In the genomic region with DNA sequence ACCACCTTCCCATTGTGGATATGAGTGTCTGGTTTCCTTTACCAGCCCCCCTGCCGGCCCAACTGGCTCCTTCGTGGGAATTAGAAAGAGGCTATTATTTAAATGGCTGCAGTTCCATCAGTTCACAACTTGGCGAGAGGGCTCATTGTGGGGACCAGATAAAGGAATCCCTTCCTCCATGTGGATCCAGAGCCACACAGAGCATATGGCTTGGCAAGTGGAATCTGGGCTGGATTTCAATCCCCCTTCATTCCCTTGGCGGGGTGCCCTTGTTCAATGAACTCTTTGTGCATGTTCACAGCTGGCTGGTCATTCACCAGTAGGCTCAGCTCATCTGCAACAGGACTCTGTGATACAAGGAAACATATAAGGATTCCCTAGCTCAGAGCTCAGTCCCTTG, we compare ENCODE assay signal across 20 cellular contexts.
DNase-seq lines count a peak whose midpoint lies in the region; ATAC-seq and FAIRE-seq lines count a peak whose summit lies in the region.
"Had no signal": no experiment of that assay in that cellular context is flagged by ENCODE, and none has a peak within 500 bp of the region (broad histone marks: within the 10 kb centered on the region; RNA-seq: fewer than 3 reads in every experiment).

No MANE protein-coding gene starts in this region.

- WGBS in small intestine, 3 donors = 53 to 56% (median 54%) methylated on average over 4 of the region's 4 CpGs

- no peaks in the 10 kb centered on the region for H3K36me3 ChIP-seq in small intestine (ENCODE audit: control insufficient read depth in 2 of 2, insufficient read depth in 2 of 2, low read length in 2 of 2)
- H3K36me3 ChIP-seq: neutrophil, transverse colon had no signal

- H3K27me3 ChIP-seq in small intestine (ENCODE audit: control insufficient read depth in 2 of 2, insufficient read depth in 2 of 2, low read length in 2 of 2) = no peaks in the 10 kb centered on the region
- H3K27me3 ChIP-seq: neutrophil, transverse colon had no signal

- ATAC-seq in GM21576 (IDR thresholded peaks at IDR 0.05; ENCODE audit: unreplicated experiment) = no peak

- no peak for FAIRE-seq in small intestine (lab: Jason Lieb, UNC)

- H3K4me1 ChIP-seq in small intestine (ENCODE audit: control insufficient read depth in 2 of 2, insufficient read depth in 1 of 2, low read depth in 1 of 2, low read length in 1 of 2) = no peaks in the 10 kb centered on the region
- H3K4me1 ChIP-seq: transverse colon had no signal

- intact Hi-C loops in posterior cingulate gyrus (cut with DNase I) = no loop called here

- DNase-seq in NCI-H1092 treated with DMSO at 0.1 percent for 48 hours (lab: John Stamatoyannopoulos, UW) = peak; percentile 1
- no peak for DNase-seq in NCI-H1092 (lab: John Stamatoyannopoulos, UW)
- peak in 54 of 56 donors; percentile 1 to 87 (median 48) for DNase-seq in amygdala (lab: John Stamatoyannopoulos, UW)
- peak; percentile 56 to 67 for DNase-seq in hippocampal formation (lab: John Stamatoyannopoulos, UW)
- DNase-seq in posterior cingulate gyrus = peak; percentile 37 to 94 (median 67)
- no peak for DNase-seq in small intestine
- no peak for DNase-seq in GF-D8 (lab: John Stamatoyannopoulos, UW)
- DNase-seq: 8988T; activated CD4-positive, alpha-beta T cell treated with anti-CD3 and anti-CD28 coated beads, Interleukin-2, amount 10 ng/mL, durations not matched to agents 24 days and 14 days; activated naive CD4-positive, alpha-beta T cell treated with anti-CD3 and anti-CD28 coated beads for 36 hours; effector CD8-positive, alpha-beta T cell; mesenchymal stem cell; MV-4-11; NCI-H2227 treated with DMSO at 0.1 percent for 48 hours; OCI-M1; transverse colon had no signal

- no peak overlapping the region for H3K4me3 ChIP-seq in small intestine (ENCODE audit: low read depth in 1 of 2, low read length in 2 of 2)
- H3K4me3 ChIP-seq: SK-N-MC, transverse colon had no signal

- H3K27ac ChIP-seq in small intestine (ENCODE audit: low read depth in 1 of 2, low read length in 1 of 2) = no peak overlapping the region
- H3K27ac ChIP-seq: C4-2B, neutrophil, SK-N-MC, transverse colon had no signal

- H3K9me3 ChIP-seq in small intestine (ENCODE audit: control insufficient read depth, low read depth) = no peaks in the 10 kb centered on the region
- H3K9me3 ChIP-seq: neutrophil, transverse colon had no signal

Comparison
In these comparisons a context has a peak if more than half of its experiments do, and no peak if none do; other contexts are left out.
1. DNase-seq: peak in NCI-H1092 treated with DMSO at 0.1 percent for 48 hours (single experiment), amygdala (54 of 56), hippocampal formation (2 of 2) and posterior cingulate gyrus (10 of 10); none in NCI-H1092 (single experiment), small intestine (single experiment) and GF-D8 (single experiment).